In the genomic region with DNA sequence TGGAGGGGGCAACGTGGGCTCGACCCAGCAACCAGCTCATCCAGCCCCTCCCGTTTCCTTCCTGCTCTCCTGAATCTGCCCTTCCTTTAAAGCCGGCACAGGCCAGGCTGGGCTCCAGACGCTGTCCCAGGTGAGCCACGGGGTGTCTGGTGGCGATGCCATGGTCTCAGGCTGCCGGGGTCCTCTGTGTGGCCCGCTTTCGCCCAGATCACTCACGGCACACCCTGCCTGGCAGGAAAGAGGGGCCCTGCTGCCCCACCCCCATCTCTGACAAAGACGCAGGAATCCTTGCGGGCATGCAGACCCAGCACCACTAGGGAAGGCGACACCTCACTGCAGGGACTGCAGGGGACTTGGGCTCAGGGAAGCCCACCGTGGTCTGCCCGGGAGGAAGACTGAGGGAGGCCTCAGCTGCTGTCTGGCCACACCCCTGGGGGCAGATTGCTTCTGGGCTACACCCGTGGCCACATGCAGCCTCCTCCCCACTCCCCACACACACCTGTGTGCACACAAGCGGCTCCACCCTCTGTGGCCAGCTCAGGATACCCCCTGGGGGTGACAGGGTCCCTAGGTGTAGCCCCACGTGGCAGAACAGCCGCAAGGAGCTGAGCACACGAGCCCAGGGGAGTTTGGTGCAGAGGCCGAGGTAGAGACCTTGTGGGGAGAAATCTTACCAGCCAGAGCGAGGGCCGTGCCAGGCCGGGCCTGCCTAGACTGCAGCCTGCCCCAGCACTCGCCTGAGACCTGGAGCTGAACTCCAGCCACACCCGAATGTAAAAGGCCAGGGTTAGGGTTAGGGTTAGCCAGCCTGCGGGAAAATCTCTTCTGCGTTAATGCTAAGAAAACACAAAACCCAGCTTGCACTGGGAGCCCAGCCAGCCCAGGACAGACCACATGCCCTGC, we compare ENCODE assay signal across 23 cellular contexts.
DNase-seq lines count a peak whose midpoint lies in the region; ATAC-seq and TF ChIP-seq lines count a peak whose summit lies in the region.
"Had no signal": no experiment of that assay in that cellular context is flagged by ENCODE, and none has a peak within 500 bp of the region (broad histone marks: within the 10 kb centered on the region; RNA-seq: fewer than 3 reads in every experiment).

No MANE protein-coding gene starts in this region.

- no peaks in the 10 kb centered on the region for H3K36me3 Mint-ChIP-seq in osteocyte (ENCODE audit: unreplicated experiment)

- no peak overlapping the region for H3K4me3 Mint-ChIP-seq in osteocyte (ENCODE audit: unreplicated experiment)
- H3K4me3 Mint-ChIP-seq: activated CD4-positive, alpha-beta T cell treated with anti-CD3 and anti-CD28 coated beads, Interleukin-2, amount 10 ng/mL, durations not matched to agents 24 days and 14 days; activated T-cell treated with anti-CD3 and anti-CD28 coated beads, Interleukin-2, amount 50 U/mL, for 24 hours; effector memory CD8-positive, alpha-beta T cell; stimulated activated naive CD8-positive, alpha-beta T cell treated with anti-CD3 and anti-CD28 coated beads, Interleukin-15, Interleukin-2, amounts not matched to agents 100 ng/mL and 50 ng/mL, for 24 hours had no signal

- ATAC-seq in esophagus mucosa (peak; percentile 90), psoas muscle (no peak), GM18517 (IDR thresholded peaks at IDR 0.05; ENCODE audit: unreplicated experiment) (no peak)
- ATAC-seq: effector memory CD8-positive, alpha-beta T cell; pancreas had no signal

- H3K4me3 ChIP-seq in H7 (ENCODE audit: insufficient read depth, low read depth, low read length): no peak overlapping the region
- no peak overlapping the region for H3K4me3 ChIP-seq in psoas muscle
- H3K4me3 ChIP-seq: ascending aorta, heart right ventricle, lung, pancreas, uterus had no signal

- H3K9me3 ChIP-seq in psoas muscle: no peaks in the 10 kb centered on the region
- H3K9me3 ChIP-seq: ascending aorta, BE2C, heart right ventricle, pancreas, uterus had no signal

- 81 to 84% (median 82%) methylated on average over 29 of the region's 29 CpGs for WGBS in psoas muscle, 3 donors

- H3K36me3 ChIP-seq in H7 (replicated peaks; ENCODE audit: control insufficient read depth, insufficient read depth, low read length) (no peaks in the 10 kb centered on the region), psoas muscle (ENCODE audit: insufficient read depth in 1 of 2, low read depth in 1 of 2) (no peaks in the 10 kb centered on the region)
- H3K36me3 ChIP-seq: ascending aorta, BE2C, heart right ventricle, pancreas, uterus had no signal

- DNase-seq in NCI-H748 (lab: John Stamatoyannopoulos, UW; ENCODE audit: unreplicated experiment) (peak; percentile 44), NCI-H748 treated with DMSO at 0.1 percent for 48 hours (lab: John Stamatoyannopoulos, UW) (no peak), H7 (peak; percentile 45), osteocyte (ENCODE audit: extremely low spot score, unreplicated experiment) (peak; percentile 78), psoas muscle (no peak), germinal center (ENCODE audit: low spot score) (no peak)
- DNase-seq: activated CD4-positive, alpha-beta T cell treated with anti-CD3 and anti-CD28 coated beads, Interleukin-2, amount 10 ng/mL, durations not matched to agents 24 days and 14 days; activated naive CD4-positive, alpha-beta T cell treated with Interleukin-2 at 50 U/mL for 16 hours; activated T-cell treated with anti-CD3 and anti-CD28 coated beads, Interleukin-2, amount 50 U/mL, for 24 hours; BE2C; cerebellar nuclear complex; effector memory CD8-positive, alpha-beta T cell; heart right ventricle; NCI-H187 treated with DMSO at 0.1 percent for 48 hours; NCI-H345; stimulated activated CD4-positive, alpha-beta T cell treated with anti-CD3 and anti-CD28 coated beads, Interleukin-2, amount 100 ng/mL, for 24 hours; uterus had no signal

- intact Hi-C loops in psoas muscle (cut with DNase I): no loop called here

- H3K27me3 ChIP-seq in H7 (ENCODE audit: control insufficient read depth, insufficient read depth, low read length) (no peaks in the 10 kb centered on the region), psoas muscle (ENCODE audit: insufficient read depth in 3 of 3, low read length in 2 of 3) (no peaks in the 10 kb centered on the region)
- H3K27me3 ChIP-seq: ascending aorta, BE2C, pancreas, uterus had no signal

- no peaks in the 10 kb centered on the region for H3K4me1 Mint-ChIP-seq in osteocyte (ENCODE audit: unreplicated experiment)
- H3K4me1 Mint-ChIP-seq: activated CD4-positive, alpha-beta T cell treated with anti-CD3 and anti-CD28 coated beads, Interleukin-2, amount 10 ng/mL, durations not matched to agents 24 days and 14 days had no signal

- H3K27ac ChIP-seq in psoas muscle: no peak overlapping the region
- H3K27ac ChIP-seq: ascending aorta, heart right ventricle, pancreas, uterus had no signal

- H3K27me3 Mint-ChIP-seq in osteocyte (ENCODE audit: unreplicated experiment): no peaks in the 10 kb centered on the region
- H3K27me3 Mint-ChIP-seq: activated CD4-positive, alpha-beta T cell treated with anti-CD3 and anti-CD28 coated beads, Interleukin-2, amount 10 ng/mL, durations not matched to agents 24 days and 14 days; stimulated activated naive CD8-positive, alpha-beta T cell treated with anti-CD3 and anti-CD28 coated beads, Interleukin-15, Interleukin-2, amounts not matched to agents 100 ng/mL and 50 ng/mL, for 24 hours had no signal

- no peak for TF ChIP-seq CTCF in osteocyte (IDR thresholded peaks at IDR 0.05)
- TF ChIP-seq CTCF in psoas muscle (IDR thresholded peaks at IDR 0.05): no peak

- H3K9me3 Mint-ChIP-seq in osteocyte (ENCODE audit: unreplicated experiment): peaks cover 15% of the 10 kb centered on the region

- peaks cover 10% of the 10 kb centered on the region for H3K4me1 ChIP-seq in psoas muscle
- H3K4me1 ChIP-seq: ascending aorta, BE2C, heart right ventricle, pancreas, uterus had no signal

- no peak overlapping the region for H3K27ac Mint-ChIP-seq in osteocyte (ENCODE audit: unreplicated experiment)
- H3K27ac Mint-ChIP-seq: activated CD4-positive, alpha-beta T cell treated with anti-CD3 and anti-CD28 coated beads, Interleukin-2, amount 10 ng/mL, durations not matched to agents 24 days and 14 days; activated T-cell treated with anti-CD3 and anti-CD28 coated beads, Interleukin-2, amount 50 U/mL, for 24 hours; effector memory CD8-positive, alpha-beta T cell; stimulated activated naive CD8-positive, alpha-beta T cell treated with anti-CD3 and anti-CD28 coated beads, Interleukin-15, Interleukin-2, amounts not matched to agents 100 ng/mL and 50 ng/mL, for 24 hours had no signal

Comparison
In these comparisons a context has a peak if more than half of its experiments do, and no peak if none do; other contexts are left out.
1. DNase-seq: peak in NCI-H748 (single experiment), H7 (single experiment) and osteocyte (single experiment); none in NCI-H748 treated with DMSO at 0.1 percent for 48 hours (single experiment), psoas muscle (0 of 2) and germinal center (single experiment).